In genomic region chr4:108493596-108493931, GRCh38 we compare ENCODE assay signal across 19 cellular contexts.
"Had no signal": no experiment of that assay in that cellular context is flagged by ENCODE, and none has a peak within 500 bp of the region (broad histone marks: within the 10 kb centered on the region; RNA-seq: fewer than 3 reads in every experiment).

No MANE protein-coding gene starts in this region.

- H3K36me3 Mint-ChIP-seq: neural progenitor cell; stimulated activated memory B cell treated with anti-CD40 and anti-IgM and Interleukin-4, amounts not matched to agents 10 μg/mL and 1 μg/mL and 100 μg/mL, for 72 hours had no signal

- H3K9ac ChIP-seq: neural progenitor cell had no signal

- H3K4me2 ChIP-seq: neural progenitor cell, smooth muscle cell had no signal

- H3K27me3 ChIP-seq: neural progenitor cell, neutrophil, right atrium auricular region, right lobe of liver, tibial nerve, uterus had no signal

- ATAC-seq: natural killer cell; stimulated activated memory B cell treated with anti-CD40 and anti-IgM and Interleukin-4, amounts not matched to agents 10 μg/mL and 1 μg/mL and 100 μg/mL, for 72 hours had no signal

- H3K27ac ChIP-seq: left ventricle myocardium inferior, neural progenitor cell, neutrophil, right atrium auricular region, right lobe of liver, tibial nerve, uterus had no signal

- H3K27me3 Mint-ChIP-seq: stimulated activated memory B cell treated with anti-CD40 and anti-IgM and Interleukin-4, amounts not matched to agents 10 μg/mL and 1 μg/mL and 100 μg/mL, for 72 hours; stimulated activated naive CD8-positive, alpha-beta T cell treated with anti-CD3 and anti-CD28 coated beads, Interleukin-15, amount 100 ng/mL, for 72 hours; type B pancreatic cell had no signal

- H3K9me3 ChIP-seq: right lobe of liver had no signal

- H3K4me1 Mint-ChIP-seq: mesothelial cell of epicardium; natural killer cell; nephron progenitor cell; neural progenitor cell; stimulated activated memory B cell treated with anti-CD40 and anti-IgM and Interleukin-4, amounts not matched to agents 10 μg/mL and 1 μg/mL and 100 μg/mL, for 72 hours; stimulated activated naive CD8-positive, alpha-beta T cell treated with anti-CD3 and anti-CD28 coated beads, Interleukin-15, amount 100 ng/mL, for 72 hours had no signal

- H2AFZ ChIP-seq: neural progenitor cell had no signal

- H3K4me1 ChIP-seq: left ventricle myocardium inferior, neural progenitor cell, right atrium auricular region, right lobe of liver, tibial nerve, uterus had no signal

- H3K27ac Mint-ChIP-seq: mesothelial cell of epicardium; natural killer cell; nephron progenitor cell; neural progenitor cell; progenitor cell of endocrine pancreas; stimulated activated memory B cell treated with anti-CD40 and anti-IgM and Interleukin-4, amounts not matched to agents 10 μg/mL and 1 μg/mL and 100 μg/mL, for 72 hours; stimulated activated naive CD8-positive, alpha-beta T cell treated with anti-CD3 and anti-CD28 coated beads, Interleukin-15, amount 100 ng/mL, for 72 hours; type B pancreatic cell had no signal

- H3K4me3 Mint-ChIP-seq: mesothelial cell of epicardium; naive B cell; natural killer cell; nephron progenitor cell; neural progenitor cell; stimulated activated memory B cell treated with anti-CD40 and anti-IgM and Interleukin-4, amounts not matched to agents 10 μg/mL and 1 μg/mL and 100 μg/mL, for 72 hours; stimulated activated naive CD8-positive, alpha-beta T cell treated with anti-CD3 and anti-CD28 coated beads, Interleukin-15, amount 100 ng/mL, for 72 hours; type B pancreatic cell had no signal

- H3K36me3 ChIP-seq: left ventricle myocardium inferior, neural progenitor cell, neutrophil, right atrium auricular region, right lobe of liver, tibial nerve, uterus had no signal

- DNase-seq: left ventricle myocardium inferior; naive B cell; natural killer cell; occipital lobe; right lobe of liver; stimulated activated naive CD4-positive, alpha-beta T cell treated with Interleukin-2 at 50 U/mL for 16 hours; substantia nigra; uterus had no signal

- H3K4me3 ChIP-seq: left ventricle myocardium inferior, neural progenitor cell, right atrium auricular region, right lobe of liver, smooth muscle cell, tibial nerve, uterus had no signal
